ENCODE assay signal across 23 cellular contexts in genomic region chr14:103129301-103130016, GRCh38. TPM values are rescaled to one million over a fixed set of nuclear protein-coding genes. Genes with fewer than 3 reads are reported as not detected.
DNase-seq lines count a peak whose midpoint lies in the region; ATAC-seq, FAIRE-seq and TF ChIP-seq lines count a peak whose summit lies in the region.
"Had no signal": no experiment of that assay in that cellular context is flagged by ENCODE, and none has a peak within 500 bp of the region (broad histone marks: within the 10 kb centered on the region; RNA-seq: fewer than 3 reads in every experiment).

No MANE protein-coding gene starts in this region.

- ATAC-seq in sciatic nerve = no peak
- ATAC-seq: WTC11 had no signal

- CTCF ChIA-PET in SK-N-SH (lab: Yijun Ruan, JAX) = interaction anchor here (1.2 to 8.9 kb wide), 4 partner anchors 12 to 163 kb away, joined by 3 to 132 read pairs (median 13); no protein-coding TSS in a partner anchor

- no peaks in the 10 kb centered on the region for H4K20me1 ChIP-seq in SK-N-SH (ENCODE audit: insufficient read depth)
- no peaks in the 10 kb centered on the region for H4K20me1 ChIP-seq in GM23248 (ENCODE audit: insufficient read depth)

- H3K4me1 ChIP-seq in SK-N-SH (ENCODE audit: control insufficient read depth in 1 of 2, insufficient read depth in 2 of 2, low read depth in 1 of 2, low read length in 1 of 2) (peaks cover 32 to 51% of the 10 kb centered on the region in 2 experiments; a peak in 3 of 4 replicates), GM23248 (ENCODE audit: insufficient read depth) (no peaks in the 10 kb centered on the region)

- TF ChIP-seq RAD21 in SK-N-SH (IDR thresholded peaks at IDR 0.05; ENCODE audit: low read length) = no peak

- H3K27ac ChIP-seq in SK-N-SH (ENCODE audit: low read depth in 2 of 2, low read length in 1 of 2) (peak overlapping the region in 1 of 2 experiments; percentile 22; a peak in 1 of 4 replicates), GM23248 (no peak overlapping the region)

- H3K4me3 ChIP-seq in SK-N-SH (ENCODE audit: low read depth in 2 of 2, low read length in 1 of 2) = no peak overlapping the region
- H3K4me3 ChIP-seq in GM23248 = no peak overlapping the region
- no peak overlapping the region for H3K4me3 ChIP-seq in lower leg skin (ENCODE audit: low read depth, poor library complexity, severe bottlenecking)
- H3K4me3 ChIP-seq: heart right ventricle had no signal

- no peak for FAIRE-seq in GM19239 (lab: Jason Lieb, UNC)
- FAIRE-seq: colon had no signal

- no peak for TF ChIP-seq POLR2A in lower leg skin (IDR thresholded peaks at IDR 0.05)

- H3K9me3 ChIP-seq in SK-N-SH = no peaks in the 10 kb centered on the region
- no peaks in the 10 kb centered on the region for H3K9me3 ChIP-seq in GM23248 (ENCODE audit: low read depth)
- H3K9me3 ChIP-seq: BE2C, heart right ventricle had no signal

- TF ChIP-seq CTCF in SK-N-SH (IDR thresholded peaks at IDR 0.05) (no peak), lower leg skin (IDR thresholded peaks at IDR 0.05) (no peak)

- H3K79me2 ChIP-seq in SK-N-SH (ENCODE audit: insufficient read depth) (no peaks in the 10 kb centered on the region), GM23248 (ENCODE audit: insufficient read depth) (no peaks in the 10 kb centered on the region)

- no peak overlapping the region for H3K9ac ChIP-seq in SK-N-SH
- H3K9ac ChIP-seq in GM23248 = no peak overlapping the region

- in situ Hi-C loops in GM23248 (cut with MboI) = no loop called here

- intact Hi-C loops in sciatic nerve (cut with DNase I) = no loop called here
- intact Hi-C loops in lower leg skin (cut with DNase I; ENCODE audit: low total_unique reads) = no loop called here

- POLR2A ChIA-PET in SK-N-SH (lab: Yijun Ruan, JAX) = no interaction called here

- 86% methylated on average over 8 of the region's 12 CpGs for WGBS in SK-N-SH (ENCODE audit: low lambda C conversion rate)
- 89% methylated on average over 12 of the region's 12 CpGs for WGBS in GM23248 (ENCODE audit: low coverage in 1 of 2, low lambda C conversion rate in 2 of 2, missing lambda C conversion rate in 2 of 2), 2 experiments
- WGBS in lower leg skin, 2 donors = 69 to 85% methylated on average over 12 of the region's 12 CpGs

- peak overlapping the region; percentile 78 for H3K4me2 ChIP-seq in SK-N-SH
- H3K4me2 ChIP-seq in GM23248 (ENCODE audit: unreplicated experiment) = no peak overlapping the region

- DNase-seq in GM19239 (ENCODE audit: insufficient read length, low spot score) (peak; percentile 13), SK-N-SH (peak; percentile 41), glomerular visceral epithelial cell (ENCODE audit: extremely low spot score) (peak; percentile 94), sciatic nerve (ENCODE audit: low spot score) (peak; percentile 54), DMS153 treated with DMSO at 0.1 percent for 48 hours (lab: John Stamatoyannopoulos, UW; ENCODE audit: unreplicated experiment) (no peak), GM23248 (no peak), lower leg skin (ENCODE audit: low spot score in 2 of 2) (no peak)
- no peak for DNase-seq in stimulated activated CD4-positive, alpha-beta T cell treated with anti-CD3 and anti-CD28 coated beads, Interleukin-12 subunit alpha, Interleukin-12 subunit beta, amount 100 ng/mL, for 4 hours
- DNase-seq: BE2C; DMS153; GOT3; heart right ventricle; MV-4-11; NCI-H2107; stimulated activated naive CD4-positive, alpha-beta T cell treated with Interleukin-2 at 50 U/mL for 16 hours; T-helper 1 cell had no signal

- H2AFZ ChIP-seq in SK-N-SH (ENCODE audit: low read depth) = no peak overlapping the region
- no peak overlapping the region for H2AFZ ChIP-seq in GM23248

- H3K9me2 ChIP-seq in SK-N-SH = no peaks in the 10 kb centered on the region
- no peaks in the 10 kb centered on the region for H3K9me2 ChIP-seq in GM23248 (ENCODE audit: insufficient read depth)

- no peaks in the 10 kb centered on the region for H3K27me3 ChIP-seq in SK-N-SH (ENCODE audit: insufficient read depth)
- H3K27me3 ChIP-seq in GM23248 (replicated peaks; ENCODE audit: insufficient read depth) = no peaks in the 10 kb centered on the region
- H3K27me3 ChIP-seq: heart right ventricle had no signal

- TF ChIP-seq EP300 in SK-N-SH (IDR thresholded peaks at IDR 0.05; ENCODE audit: borderline replicate concordance in 1 of 2, low read depth in 1 of 2, low read length in 1 of 2) = no peak

- peaks cover 7% of the 10 kb centered on the region for H3F3A ChIP-seq in SK-N-SH (replicated peaks; ENCODE audit: insufficient read depth)
- H3F3A ChIP-seq in GM23248 (ENCODE audit: insufficient read depth) = no peaks in the 10 kb centered on the region

- no peaks in the 10 kb centered on the region for H3K36me3 ChIP-seq in SK-N-SH (replicated peaks in 1 of 2; ENCODE audit: control insufficient read depth in 1 of 2, insufficient read depth in 2 of 2, low read length in 1 of 2)
- no peaks in the 10 kb centered on the region for H3K36me3 ChIP-seq in GM23248 (ENCODE audit: low read depth)
- H3K36me3 ChIP-seq: BE2C had no signal

TF ChIP-seq in SK-N-SH, 30 proteins besides CTCF, POLR2A, EP300 and RAD21:
- TF ChIP-seq YY1 (IDR thresholded peaks at IDR 0.05; ENCODE audit: low read depth) (no peak), FOSL2 (IDR thresholded peaks at IDR 0.05; ENCODE audit: borderline replicate concordance, low read depth) (no peak), FOXM1 (IDR thresholded peaks at IDR 0.05; ENCODE audit: low read depth) (no peak), NFIC (IDR thresholded peaks at IDR 0.05; ENCODE audit: borderline replicate concordance) (peak; percentile 28; the same call in 1 of the 2 replicates), USF1 (IDR thresholded peaks at IDR 0.05; ENCODE audit: borderline replicate concordance, low read depth) (no peak), TCF12 (IDR thresholded peaks at IDR 0.05) (peak; percentile 35; the same call in 1 of the 2 replicates)
- TF ChIP-seq, protein P1, sequence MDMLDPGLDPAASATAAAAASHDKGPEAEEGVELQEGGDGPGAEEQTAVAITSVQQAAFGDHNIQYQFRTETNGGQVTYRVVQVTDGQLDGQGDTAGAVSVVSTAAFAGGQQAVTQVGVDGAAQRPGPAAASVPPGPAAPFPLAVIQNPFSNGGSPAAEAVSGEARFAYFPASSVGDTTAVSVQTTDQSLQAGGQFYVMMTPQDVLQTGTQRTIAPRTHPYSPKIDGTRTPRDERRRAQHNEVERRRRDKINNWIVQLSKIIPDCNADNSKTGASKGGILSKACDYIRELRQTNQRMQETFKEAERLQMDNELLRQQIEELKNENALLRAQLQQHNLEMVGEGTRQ (IDR thresholded peaks at IDR 0.05; ENCODE audit: borderline replicate concordance, low read depth, low read length) = no peak

RNA-seq across cellular contexts. Expression of gene TNFAIP2, which starts 6.2 kb away (rescaled TPM):
- polyA plus RNA-seq in SK-N-SH (2012; rRNA removed) = 11.8 and 16.0 TPM in 2 replicates
- polyA plus RNA-seq in SK-N-SH (2012; cell fraction: cytosol; rRNA removed) = 4.8 and 7.6 TPM in 2 replicates
- polyA plus RNA-seq in SK-N-SH (2012; cell fraction: nucleus; rRNA removed) = 31.4 and 61.9 TPM in 2 replicates
- total RNA-seq in sciatic nerve = 142 TPM
- total RNA-seq in GM23248 (2014; rRNA removed; shearing (Covaris generic)) = 45.0 and 51.8 TPM in 2 replicates
- polyA plus RNA-seq in GM23248 (2016; fragmentation: Nextera tagmentation; extraction: Ambion mirVana) = 9.2 and 9.6 TPM in 2 replicates
- 10 to 100 TPM in 3 of 4 donors, 1 to 10 TPM in 1; 8.2 to 33.6 (median 20.3) TPM for total RNA-seq in lower leg skin

RNA-seq across cellular contexts. Expression of gene EXOC3L4, which starts 34.9 kb away (rescaled TPM):
- polyA plus RNA-seq in SK-N-SH (2012; rRNA removed) = 0.21 and 0.46 TPM in 2 replicates
- 0.04 and 0.08 TPM in 2 replicates for polyA plus RNA-seq in SK-N-SH (2012; cell fraction: cytosol; rRNA removed)
- polyA plus RNA-seq in SK-N-SH (2012; cell fraction: nucleus; rRNA removed) = 0.72 and 0.73 TPM in 2 replicates
- total RNA-seq in sciatic nerve = 3.3 TPM
- total RNA-seq in GM23248 (2014; rRNA removed; shearing (Covaris generic)) = not detected in 2 replicates
- polyA plus RNA-seq in GM23248 (2016; fragmentation: Nextera tagmentation; extraction: Ambion mirVana) = not detected in 2 replicates
- total RNA-seq in lower leg skin = under 1 TPM in 2 of 4 donors, not detected in 2; 0.64 to 0.75 TPM
- total RNA-seq: activated CD8-positive, alpha-beta memory T cell treated with anti-CD3 and anti-CD28 coated beads for 36 hours; RPMI7951 had no signal

RNA-seq across cellular contexts. Expression of gene LBHD2, which starts 45.4 kb away (rescaled TPM):
- polyA plus RNA-seq in SK-N-SH (2012; rRNA removed) = not detected in 2 replicates
- not detected in 2 replicates for polyA plus RNA-seq in SK-N-SH (2012; cell fraction: cytosol; rRNA removed)
- not detected in 2 replicates for polyA plus RNA-seq in SK-N-SH (2012; cell fraction: nucleus; rRNA removed)
- not detected for total RNA-seq in sciatic nerve
- total RNA-seq in GM23248 (2014; rRNA removed; shearing (Covaris generic)) = not detected in 2 replicates
- not detected in 2 replicates for polyA plus RNA-seq in GM23248 (2016; fragmentation: Nextera tagmentation; extraction: Ambion mirVana)
- total RNA-seq in lower leg skin = not detected
- total RNA-seq: activated CD8-positive, alpha-beta memory T cell treated with anti-CD3 and anti-CD28 coated beads for 36 hours; epithelial cell of proximal tubule; heart right ventricle; kidney epithelial cell; progenitor cell of endocrine pancreas; RPMI7951; WTC11 had no signal

Comparison
In these comparisons a context has a peak if more than half of its experiments do, and no peak if none do; other contexts are left out.
1. DNase-seq: peak in GM19239 (single experiment), SK-N-SH (single experiment), glomerular visceral epithelial cell (single experiment) and sciatic nerve (single experiment); none in DMS153 treated with DMSO at 0.1 percent for 48 hours (single experiment), GM23248 (single experiment), lower leg skin (0 of 2) and stimulated activated CD4-positive, alpha-beta T cell treated with anti-CD3 and anti-CD28 coated beads, Interleukin-12 subunit alpha, Interleukin-12 subunit beta, amount 100 ng/mL, for 4 hours (single experiment).